ENCODE assay signal across 8 cellular contexts in the genomic region with DNA sequence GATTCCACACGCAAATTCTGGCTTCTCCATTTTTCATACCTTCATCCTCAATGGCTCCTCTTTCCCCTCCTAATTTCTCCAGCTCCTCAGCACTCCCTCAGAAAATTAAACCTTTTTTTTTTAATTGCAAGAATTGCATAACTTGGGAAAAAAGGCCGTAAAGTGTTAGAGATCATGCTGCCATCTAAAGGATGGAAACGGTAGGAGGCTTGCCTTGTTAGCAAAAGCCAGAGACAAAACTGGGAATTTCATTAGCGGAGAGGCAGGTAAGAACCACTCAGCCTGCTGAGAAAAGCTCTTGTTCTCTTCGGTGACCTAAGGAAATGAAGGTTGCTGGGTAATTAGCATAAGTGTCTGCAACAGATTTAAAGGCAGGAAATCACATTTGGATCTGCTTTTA.
DNase-seq lines count a peak whose midpoint lies in the region; ATAC-seq and TF ChIP-seq lines count a peak whose summit lies in the region.

No MANE protein-coding gene starts in this region.

- H3K9me3 ChIP-seq in adipocyte (ENCODE audit: control insufficient read depth, low read length) (peaks cover 12% of the 10 kb centered on the region), upper lobe of left lung (peaks cover 0 to 7% (median 0%) of the 10 kb centered on the region in 4 donors)

- no peak overlapping the region for H3K4me3 Mint-ChIP-seq in stimulated activated naive B cell treated with anti-CD40 and anti-IgM and Interleukin-4, amounts not matched to agents 10 μg/mL and 1 μg/mL and 100 μg/mL, for 72 hours

- H3K9ac ChIP-seq in adipocyte (ENCODE audit: low read length): no peak overlapping the region

- H3K4me1 Mint-ChIP-seq in stimulated activated naive B cell treated with anti-CD40 and anti-IgM and Interleukin-4, amounts not matched to agents 10 μg/mL and 1 μg/mL and 100 μg/mL, for 72 hours: peaks cover 3 to 7% of the 10 kb centered on the region in 2 donors

- TF ChIP-seq POLR2A in upper lobe of left lung (IDR thresholded peaks at IDR 0.05): no peak

- WGBS in upper lobe of left lung, 2 donors: 22 to 24% methylated on average over 5 of the region's 5 CpGs

- no peak overlapping the region for H3K27ac ChIP-seq in upper lobe of left lung

- H3K36me3 ChIP-seq in adipocyte (ENCODE audit: control insufficient read depth, insufficient read depth, low read length, severe bottlenecking): no peaks in the 10 kb centered on the region
- H3K36me3 ChIP-seq in upper lobe of left lung: no peaks in the 10 kb centered on the region

- peaks cover 4 to 5% of the 10 kb centered on the region in 2 donors for H3K36me3 Mint-ChIP-seq in stimulated activated naive B cell treated with anti-CD40 and anti-IgM and Interleukin-4, amounts not matched to agents 10 μg/mL and 1 μg/mL and 100 μg/mL, for 72 hours

- ATAC-seq in upper lobe of left lung (ENCODE audit: low FRiP score in 2 of 2) (peak in 1 of 2 donors; percentile 41), GM21526 (IDR thresholded peaks at IDR 0.05; ENCODE audit: low FRiP score, unreplicated experiment) (no peak)
- ATAC-seq in stimulated activated naive B cell treated with anti-CD40 and anti-IgM and Interleukin-4, amounts not matched to agents 10 μg/mL and 1 μg/mL and 100 μg/mL, for 72 hours (replicated peaks): no peak

- TF ChIP-seq CTCF in upper lobe of left lung (IDR thresholded peaks at IDR 0.05): peak in 4 of 6 experiments; percentile 29 to 52 (median 48)

- peaks cover 8 to 18% of the 10 kb centered on the region in 2 donors for H3K9me3 Mint-ChIP-seq in stimulated activated naive B cell treated with anti-CD40 and anti-IgM and Interleukin-4, amounts not matched to agents 10 μg/mL and 1 μg/mL and 100 μg/mL, for 72 hours

- H3K27ac Mint-ChIP-seq in stimulated activated naive B cell treated with anti-CD40 and anti-IgM and Interleukin-4, amounts not matched to agents 10 μg/mL and 1 μg/mL and 100 μg/mL, for 72 hours: no peak overlapping the region

- no peak for TF ChIP-seq EP300 in upper lobe of left lung (IDR thresholded peaks at IDR 0.05)

- H3K4me3 ChIP-seq in adipocyte (ENCODE audit: low read length) (no peak overlapping the region), upper lobe of left lung (no peak overlapping the region)

- no peaks in the 10 kb centered on the region for H3K27me3 Mint-ChIP-seq in stimulated activated naive B cell treated with anti-CD40 and anti-IgM and Interleukin-4, amounts not matched to agents 10 μg/mL and 1 μg/mL and 100 μg/mL, for 72 hours

- no peaks in the 10 kb centered on the region for H3K27me3 ChIP-seq in adipocyte (replicated peaks; ENCODE audit: control insufficient read depth, insufficient read depth, low read length)
- H3K27me3 ChIP-seq in upper lobe of left lung: no peaks in the 10 kb centered on the region

- H3K4me1 ChIP-seq in adipocyte (ENCODE audit: control insufficient read depth, insufficient read depth, low read length) (peaks cover 14% of the 10 kb centered on the region), upper lobe of left lung (no peaks in the 10 kb centered on the region)

- peak; percentile 36 for DNase-seq in NCI-H82 (lab: John Stamatoyannopoulos, UW)
- no peak for DNase-seq in NCI-H82 treated with DMSO at 0.1 percent for 48 hours (lab: John Stamatoyannopoulos, UW; ENCODE audit: unreplicated experiment)
- peak; percentile 78 for DNase-seq in adipocyte (ENCODE audit: low read depth)
- DNase-seq in iPS-NIHi11 (ENCODE audit: low spot score): peak; percentile 71
- peak in 1 of 2 donors; percentile 30 for DNase-seq in upper lobe of left lung
- no peak for DNase-seq in activated naive CD4-positive, alpha-beta T cell treated with Interleukin-2 at 50 U/mL for 16 hours
- no peak for DNase-seq in stimulated activated naive B cell treated with anti-CD40 and anti-IgM and Interleukin-4, amounts not matched to agents 10 μg/mL and 1 μg/mL and 100 μg/mL, for 72 hours

Comparison
In these comparisons a context has a peak if more than half of its experiments do, and no peak if none do; other contexts are left out.
1. DNase-seq: peak in NCI-H82 (single experiment), adipocyte (single experiment) and iPS-NIHi11 (single experiment); none in NCI-H82 treated with DMSO at 0.1 percent for 48 hours (single experiment), activated naive CD4-positive, alpha-beta T cell treated with Interleukin-2 at 50 U/mL for 16 hours (single experiment) and stimulated activated naive B cell treated with anti-CD40 and anti-IgM and Interleukin-4, amounts not matched to agents 10 μg/mL and 1 μg/mL and 100 μg/mL, for 72 hours (single experiment).